ENCODE assay signal across 15 cellular contexts in the genomic region with DNA sequence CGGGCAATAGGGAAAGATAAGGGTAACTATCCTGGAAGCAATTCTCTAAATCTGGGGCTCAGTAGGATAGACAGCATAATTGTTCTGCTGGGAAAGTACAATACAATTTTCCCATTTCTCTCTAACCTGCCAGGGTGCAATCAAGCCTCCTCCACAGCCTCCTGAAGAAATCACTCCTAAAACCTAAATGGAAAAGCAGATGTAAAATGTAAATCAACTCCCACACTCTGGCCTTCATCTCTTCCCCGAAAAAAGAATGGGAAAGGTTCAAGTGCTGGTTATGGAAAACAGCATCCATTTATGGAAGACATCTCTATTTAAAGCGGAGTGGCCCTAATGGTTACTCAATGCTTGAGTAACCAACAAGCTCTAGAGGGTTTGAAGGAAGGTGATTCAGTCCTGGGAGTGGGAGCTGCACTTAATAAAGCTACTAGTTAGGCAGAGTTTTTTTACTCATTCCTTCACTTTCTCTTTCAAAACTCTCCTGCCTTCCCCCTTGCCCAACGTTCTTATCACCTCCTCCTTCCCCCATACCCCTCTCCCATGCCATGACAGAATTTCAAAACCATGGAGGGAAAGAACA. TPM values are rescaled to one million over a fixed set of nuclear protein-coding genes. Genes with fewer than 3 reads are reported as not detected.
A peak's percentile ranks its signal among the peaks of the same experiment; 100 is the strongest.
DNase-seq lines count a peak whose midpoint lies in the region; ATAC-seq, FAIRE-seq and TF ChIP-seq lines count a peak whose summit lies in the region.
"Had no signal": no experiment of that assay in that cellular context is flagged by ENCODE, and none has a peak within 500 bp of the region (broad histone marks: within the 10 kb centered on the region; RNA-seq: fewer than 3 reads in every experiment).

No MANE protein-coding gene starts in this region.

- no peak overlapping the region for H3K27ac ChIP-seq in fibroblast of lung (ENCODE audit: insufficient read depth, low read length)
- H3K27ac ChIP-seq: psoas muscle, vagina had no signal

- peak; percentile 51 for FAIRE-seq in GM18507 (lab: Jason Lieb, UNC)

- H3K27me3 Mint-ChIP-seq in neural crest cell (ENCODE audit: low read depth): no peaks in the 10 kb centered on the region

- no peak for TF ChIP-seq CTCF in fibroblast of lung (conservative IDR thresholded peaks at IDR 0.05 in 1 of 2, IDR thresholded peaks at IDR 0.05 in 1 of 2; ENCODE audit: low read depth in 1 of 2, low read length in 2 of 2)
- TF ChIP-seq CTCF in neural crest cell (conservative IDR thresholded peaks at IDR 0.05): no peak

- DNase-seq in GM18507 (ENCODE audit: extremely low spot score, insufficient read length, low read depth) (no peak), MV-4-11 (lab: John Stamatoyannopoulos, UW) (peak; percentile 32), fibroblast of lung (ENCODE audit: low read depth in 2 of 2) (peak; percentile 17 to 31), neural crest cell (ENCODE audit: low read depth, low spot score) (no peak), Kasumi-1 (lab: John Stamatoyannopoulos, UW) (no peak)
- DNase-seq: Calu3, left cardiac atrium, NCI-H1105 treated with DMSO at 0.1 percent for 48 hours, NCI-H526 treated with DMSO at 0.1 percent for 48 hours, psoas muscle, SK-N-SH had no signal

- H3K4me1 Mint-ChIP-seq in neural crest cell: peaks cover 22% of the 10 kb centered on the region

- H3K36me3 ChIP-seq in fibroblast of lung (ENCODE audit: control insufficient read depth, insufficient read depth, low read length): peaks cover 3% of the 10 kb centered on the region
- H3K36me3 ChIP-seq: vagina had no signal

- H3K79me2 ChIP-seq in fibroblast of lung (ENCODE audit: control insufficient read depth, insufficient read depth, low read length): peaks cover 9% of the 10 kb centered on the region

- no peak overlapping the region for H3K27ac Mint-ChIP-seq in neural crest cell (ENCODE audit: unreplicated experiment)

- ATAC-seq in GM18505 (IDR thresholded peaks at IDR 0.05; ENCODE audit: unreplicated experiment) (no peak), HG03460 (IDR thresholded peaks at IDR 0.05; ENCODE audit: unreplicated experiment) (no peak), HG03442 (IDR thresholded peaks at IDR 0.05; ENCODE audit: unreplicated experiment) (no peak)

- no peak overlapping the region for H2AFZ ChIP-seq in fibroblast of lung (ENCODE audit: low read length)

- H3K4me3 ChIP-seq in fibroblast of lung (replicated peaks in 1 of 4; ENCODE audit: control extremely low read depth in 1 of 4, insufficient read depth in 1 of 4, low read depth in 3 of 4, low read length in 4 of 4): no peak overlapping the region
- H3K4me3 ChIP-seq: psoas muscle, vagina had no signal

- no peaks in the 10 kb centered on the region for H3K9me3 ChIP-seq in fibroblast of lung (ENCODE audit: control insufficient read depth, insufficient read depth, low read depth, low read length)
- H3K9me3 ChIP-seq: psoas muscle, SK-N-SH, vagina had no signal

- peaks cover 16% of the 10 kb centered on the region for H3K9me3 Mint-ChIP-seq in neural crest cell

- H3K36me3 Mint-ChIP-seq in neural crest cell (ENCODE audit: low read depth): peaks cover 38% of the 10 kb centered on the region

- H4K20me1 ChIP-seq in fibroblast of lung (ENCODE audit: control insufficient read depth, extremely low read depth, insufficient read depth, low read length): no peaks in the 10 kb centered on the region

- no peak for TF ChIP-seq POLR2A in GM18505 (IDR thresholded peaks at IDR 0.05; ENCODE audit: borderline replicate concordance, extremely low read depth, insufficient read depth, insufficient read length)

- H3K4me3 Mint-ChIP-seq in neural crest cell: peak overlapping the region; percentile 34

- H3K9ac ChIP-seq in fibroblast of lung (ENCODE audit: insufficient read depth, low read length): no peak overlapping the region
- H3K9ac ChIP-seq: SK-N-SH had no signal

- H3K27me3 ChIP-seq in fibroblast of lung (ENCODE audit: control insufficient read depth, insufficient read depth, low read length): no peaks in the 10 kb centered on the region
- H3K27me3 ChIP-seq: vagina had no signal

- no peak overlapping the region for H3K4me2 ChIP-seq in fibroblast of lung (ENCODE audit: extremely low read depth, insufficient read depth, low read length)
- H3K4me2 ChIP-seq: SK-N-SH had no signal

- H3K4me1 ChIP-seq in fibroblast of lung (ENCODE audit: control insufficient read depth, extremely low read depth, insufficient read depth, low read length): peaks cover 2% of the 10 kb centered on the region

RNA-seq across cellular contexts. Expression of gene MMD, which starts 5.1 kb away (rescaled TPM):
- total RNA-seq in fibroblast of lung (36.3 and 44.7 TPM in 2 replicates), neural crest cell (46.6 TPM in 2 replicates)
- polyA plus RNA-seq in fibroblast of lung: 16.0 TPM in 2 replicates
- polyA plus RNA-seq in fibroblast of lung (2012): 9.2 and 9.5 TPM in 2 replicates
- polyA minus RNA-seq in fibroblast of lung (ENCODE audit: low replicate concordance): 1.2 and 7.4 TPM in 2 replicates

Comparison
In these comparisons a context has a peak if more than half of its experiments do, and no peak if none do; other contexts are left out.
1. DNase-seq: peak in MV-4-11 (single experiment) and fibroblast of lung (2 of 2); none in GM18507 (single experiment), neural crest cell (single experiment) and Kasumi-1 (0 of 2).